In the genomic region with DNA sequence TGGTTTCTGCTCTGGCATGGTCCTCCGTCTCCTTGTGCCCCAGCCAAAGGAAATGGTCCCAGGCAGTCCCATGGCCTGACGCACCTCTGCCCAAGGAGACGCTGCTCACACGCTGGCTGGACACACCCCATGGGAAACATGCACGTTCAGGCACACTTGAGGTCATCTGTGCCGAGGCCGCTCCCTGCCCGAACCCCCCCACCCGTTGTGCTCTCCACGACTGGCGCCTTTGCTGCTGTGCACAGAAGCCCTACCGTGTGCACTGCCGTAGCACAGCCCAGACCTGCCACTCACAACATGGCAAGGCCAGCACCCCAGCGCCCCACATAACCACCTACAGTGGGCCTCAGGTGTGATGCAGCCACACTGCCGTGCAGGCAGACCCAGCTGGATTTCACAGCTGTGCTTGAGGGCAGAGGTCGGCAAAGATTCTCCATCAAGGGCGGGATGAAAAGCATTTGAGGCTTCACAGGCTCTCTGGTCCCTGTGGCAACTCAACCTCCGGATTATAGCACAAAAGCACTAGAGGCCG, we compare ENCODE assay signal across 26 cellular contexts.
"Had no signal": no experiment of that assay in that cellular context is flagged by ENCODE, and none has a peak within 500 bp of the region (broad histone marks: within the 10 kb centered on the region; RNA-seq: fewer than 3 reads in every experiment).

No MANE protein-coding gene starts in this region.

- H3K27me3 ChIP-seq: ascending aorta, brain microvascular endothelial cell, testis had no signal

- H3K4me3 ChIP-seq: adrenal gland, ascending aorta, dorsolateral prefrontal cortex, heart left ventricle, left ventricle myocardium inferior, sigmoid colon, smooth muscle cell, testis had no signal

- H3K36me3 Mint-ChIP-seq: activated naive CD8-positive, alpha-beta T cell; T-cell; type B pancreatic cell had no signal

- H3K4me3 Mint-ChIP-seq: activated naive CD8-positive, alpha-beta T cell; nephron progenitor cell; T-cell; T-helper 2 cell treated with Interferon-gamma antibody and Interleukin-4, amounts not matched to agents 5 μg/mL and 100 μg/mL, for 36 hours; type B pancreatic cell had no signal

- H3K36me3 ChIP-seq: adrenal gland, ascending aorta, brain microvascular endothelial cell, heart left ventricle, left ventricle myocardium inferior, sigmoid colon, WERI-Rb-1 had no signal

- H3K27ac Mint-ChIP-seq: activated naive CD8-positive, alpha-beta T cell; nephron progenitor cell; T-cell; T-helper 2 cell treated with Interferon-gamma antibody and Interleukin-4, amounts not matched to agents 5 μg/mL and 100 μg/mL, for 36 hours; type B pancreatic cell had no signal

- H3K4me1 ChIP-seq: adrenal gland, ascending aorta, testis had no signal

- DNase-seq: activated CD4-positive, alpha-beta T cell treated with anti-CD3 and anti-CD28 coated beads for 1 hour; activated CD4-positive, alpha-beta T cell treated with anti-CD3 and anti-CD28 coated beads, Interleukin-2, amount 50 U/mL, for 4 hours; activated gamma-delta T cell treated with Interleukin-2 at 50 U/mL for 16 hours; activated T-cell treated with anti-CD3 and anti-CD28 coated beads for 4 hours; brain microvascular endothelial cell; caudate nucleus; dorsolateral prefrontal cortex; left ventricle myocardium inferior; mammary epithelial cell; nephron progenitor cell; nucleus accumbens; stimulated activated CD4-positive, alpha-beta T cell treated with anti-CD3 and anti-CD28 coated beads, Interleukin-2, amount 100 ng/mL, for 48 hours; stimulated activated naive CD4-positive, alpha-beta T cell; testis; WERI-Rb-1 had no signal

- H3K9me3 ChIP-seq: adrenal gland, ascending aorta, testis had no signal

- H3K27ac ChIP-seq: adrenal gland, ascending aorta, brain microvascular endothelial cell, dorsolateral prefrontal cortex, epithelial cell of prostate, heart left ventricle, left ventricle myocardium inferior, sigmoid colon, testis, WERI-Rb-1 had no signal

- ATAC-seq: heart left ventricle, SK-N-SH treated with all-trans-retinoic acid at 6 μM for 48 hours, T-cell had no signal
